ENCODE assay signal across 1 cellular context in the genomic region with DNA sequence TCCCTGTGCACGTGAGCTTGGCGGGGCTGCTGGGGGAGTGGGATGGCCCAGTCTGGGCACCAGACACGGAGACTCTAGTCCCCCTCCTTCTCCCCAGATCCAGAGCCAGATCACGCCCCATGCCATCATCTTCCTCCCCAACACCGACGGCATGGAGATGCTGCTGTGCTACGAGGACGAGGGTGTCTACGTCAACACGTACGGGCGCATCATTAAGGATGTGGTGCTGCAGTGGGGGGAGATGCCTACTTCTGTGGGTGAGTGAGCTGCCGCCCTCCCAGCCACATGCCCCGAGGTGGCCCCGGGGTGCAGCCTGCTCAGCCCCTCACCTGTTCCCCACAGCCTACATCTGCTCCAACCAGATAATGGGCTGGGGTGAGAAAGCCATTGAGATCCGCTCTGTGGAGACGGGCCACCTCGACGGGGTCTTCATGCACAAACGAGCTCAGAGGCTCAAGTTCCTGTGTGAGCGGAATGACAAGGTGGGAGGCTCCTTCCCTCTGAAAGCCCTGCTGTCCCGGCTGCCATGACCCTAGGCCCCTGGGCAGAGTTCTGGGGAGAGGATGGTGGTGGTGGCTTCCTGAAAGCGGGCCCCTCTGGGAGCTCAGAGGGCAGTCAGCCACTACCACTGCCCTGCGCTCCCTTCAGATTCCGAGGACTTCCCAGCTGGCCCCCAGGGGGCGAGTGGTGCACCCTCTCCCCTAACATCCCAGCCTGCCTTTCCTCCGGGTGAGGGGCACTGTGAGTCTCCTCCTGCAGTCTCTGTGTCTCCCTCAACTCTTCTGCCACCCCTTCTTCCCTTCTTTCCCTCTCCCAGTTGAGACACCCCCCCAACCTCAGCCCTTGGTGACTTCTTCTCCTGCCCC.
TF ChIP-seq lines count a peak whose summit lies in the region.

No MANE protein-coding gene starts in this region.

TF ChIP-seq in HCT116, 20 proteins besides CTCF, POLR2A, EP300 and RAD21 (continued from another document):
- TF ChIP-seq, protein P1, sequence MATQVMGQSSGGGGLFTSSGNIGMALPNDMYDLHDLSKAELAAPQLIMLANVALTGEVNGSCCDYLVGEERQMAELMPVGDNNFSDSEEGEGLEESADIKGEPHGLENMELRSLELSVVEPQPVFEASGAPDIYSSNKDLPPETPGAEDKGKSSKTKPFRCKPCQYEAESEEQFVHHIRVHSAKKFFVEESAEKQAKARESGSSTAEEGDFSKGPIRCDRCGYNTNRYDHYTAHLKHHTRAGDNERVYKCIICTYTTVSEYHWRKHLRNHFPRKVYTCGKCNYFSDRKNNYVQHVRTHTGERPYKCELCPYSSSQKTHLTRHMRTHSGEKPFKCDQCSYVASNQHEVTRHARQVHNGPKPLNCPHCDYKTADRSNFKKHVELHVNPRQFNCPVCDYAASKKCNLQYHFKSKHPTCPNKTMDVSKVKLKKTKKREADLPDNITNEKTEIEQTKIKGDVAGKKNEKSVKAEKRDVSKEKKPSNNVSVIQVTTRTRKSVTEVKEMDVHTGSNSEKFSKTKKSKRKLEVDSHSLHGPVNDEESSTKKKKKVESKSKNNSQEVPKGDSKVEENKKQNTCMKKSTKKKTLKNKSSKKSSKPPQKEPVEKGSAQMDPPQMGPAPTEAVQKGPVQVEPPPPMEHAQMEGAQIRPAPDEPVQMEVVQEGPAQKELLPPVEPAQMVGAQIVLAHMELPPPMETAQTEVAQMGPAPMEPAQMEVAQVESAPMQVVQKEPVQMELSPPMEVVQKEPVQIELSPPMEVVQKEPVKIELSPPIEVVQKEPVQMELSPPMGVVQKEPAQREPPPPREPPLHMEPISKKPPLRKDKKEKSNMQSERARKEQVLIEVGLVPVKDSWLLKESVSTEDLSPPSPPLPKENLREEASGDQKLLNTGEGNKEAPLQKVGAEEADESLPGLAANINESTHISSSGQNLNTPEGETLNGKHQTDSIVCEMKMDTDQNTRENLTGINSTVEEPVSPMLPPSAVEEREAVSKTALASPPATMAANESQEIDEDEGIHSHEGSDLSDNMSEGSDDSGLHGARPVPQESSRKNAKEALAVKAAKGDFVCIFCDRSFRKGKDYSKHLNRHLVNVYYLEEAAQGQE (IDR thresholded peaks at IDR 0.05; ENCODE audit: low read depth): no peak
- TF ChIP-seq FOSL1 (IDR thresholded peaks at IDR 0.05; ENCODE audit: low read depth): no peak
